ENCODE assay signal across 1 cellular context in the genomic region with DNA sequence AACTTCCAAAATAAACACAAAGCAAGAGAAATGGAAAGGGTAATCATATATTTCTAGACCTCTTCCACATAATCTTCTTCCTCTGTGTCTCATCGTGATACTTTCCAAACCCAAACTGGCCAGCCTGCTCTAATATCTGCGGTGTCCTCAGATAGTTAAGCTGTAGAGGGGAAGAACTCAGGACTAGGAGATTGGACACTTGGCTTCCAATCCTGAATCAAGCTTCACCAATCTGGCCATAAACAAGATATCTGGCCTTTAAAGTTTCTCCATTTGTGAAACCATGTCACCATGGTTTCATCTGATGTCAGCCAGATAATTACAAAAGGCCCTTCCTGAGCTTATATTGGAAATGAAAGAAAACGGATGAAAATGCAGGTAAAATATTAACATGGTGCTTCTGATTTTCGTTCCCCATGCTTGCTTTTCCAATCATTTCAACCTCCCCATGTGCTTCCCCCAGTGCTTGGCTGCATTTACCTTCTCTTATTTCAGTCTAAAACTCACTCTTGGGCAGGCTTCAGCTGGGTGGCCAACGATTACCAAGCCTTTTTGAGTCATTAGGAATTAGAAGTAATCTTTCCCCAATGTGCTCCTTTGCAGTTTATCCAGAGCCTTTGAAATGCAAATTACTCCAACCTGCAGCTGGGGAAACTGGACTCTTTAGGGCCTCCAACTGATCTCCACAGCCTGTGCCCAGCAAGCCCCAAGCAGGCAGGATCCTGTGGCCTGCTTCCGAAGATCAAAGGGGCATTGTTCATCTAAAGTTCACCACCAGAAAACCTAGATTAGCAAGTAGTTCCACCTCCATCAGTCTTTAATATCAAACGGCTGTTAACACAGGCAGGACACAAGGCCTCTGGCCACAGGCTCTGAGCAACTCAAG.
TF ChIP-seq lines count a peak whose summit lies in the region.

No MANE protein-coding gene starts in this region.

TF ChIP-seq in GM12878, 131 proteins besides CTCF, POLR2A, EP300 and RAD21:
- TF ChIP-seq E2F8 (IDR thresholded peaks at IDR 0.05; ENCODE audit: low read depth, partially characterized antibody) (no peak), FOXK2 (IDR thresholded peaks at IDR 0.05) (no peak), STAT3 (IDR thresholded peaks at IDR 0.05; ENCODE audit: low read depth, low read length) (no peak), CBX3 (IDR thresholded peaks at IDR 0.05; ENCODE audit: borderline replicate concordance, low read depth) (no peak), CREM (IDR thresholded peaks at IDR 0.05; ENCODE audit: low read depth) (no peak), EGR1 (IDR thresholded peaks at IDR 0.05; ENCODE audit: borderline replicate concordance in 1 of 2, low read depth in 2 of 2, low read length in 2 of 2) (no peak), JUND (IDR thresholded peaks at IDR 0.05; ENCODE audit: low read depth, low read length) (no peak), RFX5 (IDR thresholded peaks at IDR 0.05; ENCODE audit: low read depth, low read length) (no peak)
